ENCODE assay signal across 8 cellular contexts in genomic region chr3:138348950-138349739, GRCh38. TPM values are rescaled to one million over a fixed set of nuclear protein-coding genes. Genes with fewer than 3 reads are reported as not detected.
DNase-seq lines count a peak whose midpoint lies in the region; ATAC-seq and TF ChIP-seq lines count a peak whose summit lies in the region.

No MANE protein-coding gene starts in this region.

- no peaks in the 10 kb centered on the region for H3K27me3 ChIP-seq in mesendoderm (ENCODE audit: insufficient read depth, low read length, poor library complexity)
- H3K27me3 ChIP-seq in upper lobe of right lung, result no peaks in the 10 kb centered on the region

- H3K79me1 ChIP-seq in mesendoderm (ENCODE audit: low read length), result peaks cover 3% of the 10 kb centered on the region

- H3K36me3 ChIP-seq in mesendoderm (ENCODE audit: control insufficient read depth, insufficient read depth, low read length) (no peaks in the 10 kb centered on the region), upper lobe of right lung (no peaks in the 10 kb centered on the region)

- no TSS peak for BruUV-seq in Calu3 (replicated peaks; lab: Mats Ljungman, UMichigan)

- intact Hi-C loops in Calu3 (cut with micrococcal nuclease; ENCODE audit: unreplicated experiment) (loop anchor here (1.0 kb wide), 1 partner anchor 17 kb away; no protein-coding TSS in a partner anchor), upper lobe of right lung (cut with DNase I) (no loop called here)

- DNase-seq in Calu3, result peak; percentile 36
- DNase-seq in NCI-H146 treated with DMSO at 0.1 percent for 48 hours (lab: John Stamatoyannopoulos, UW; ENCODE audit: unreplicated experiment), result peak; percentile 27
- peak; percentile 36 for DNase-seq in choroid plexus epithelial cell (ENCODE audit: low read depth)
- peak; percentile 51 for DNase-seq in mesendoderm
- no peak for DNase-seq in upper lobe of right lung
- DNase-seq in inferior parietal cortex (ENCODE audit: extremely low spot score), result no peak
- no peak for DNase-seq in activated CD4-positive, alpha-beta T cell treated with anti-CD3 and anti-CD28 coated beads for 4 hours

- H3K4me1 Mint-ChIP-seq in Calu3 (ENCODE audit: low read depth, unreplicated experiment), result peaks cover 8% of the 10 kb centered on the region

- no peak overlapping the region for H3K27ac Mint-ChIP-seq in Calu3 (ENCODE audit: unreplicated experiment)

- no peak for ATAC-seq in upper lobe of right lung
- no peak for ATAC-seq in GM21619 (IDR thresholded peaks at IDR 0.05; ENCODE audit: unreplicated experiment)

- peaks cover 21% of the 10 kb centered on the region for H3K36me3 Mint-ChIP-seq in Calu3 (ENCODE audit: insufficient read depth, unreplicated experiment)

- no peaks in the 10 kb centered on the region for H3K9me3 Mint-ChIP-seq in Calu3 (ENCODE audit: low read depth, unreplicated experiment)

- peak overlapping the region; percentile 83 for H3K23ac ChIP-seq in mesendoderm (ENCODE audit: low read length)

- H3K27ac ChIP-seq in mesendoderm (ENCODE audit: low read depth, low read length) (no peak overlapping the region), upper lobe of right lung (peak overlapping the region; percentile 93)

- H2BK120ac ChIP-seq in mesendoderm (ENCODE audit: low read depth, low read length), result peak overlapping the region; percentile 49

- peak overlapping the region; percentile 87 for H3K9ac ChIP-seq in mesendoderm (ENCODE audit: low read length)

- peak overlapping the region; percentile 86 for H3K4me2 ChIP-seq in mesendoderm (ENCODE audit: low read length)

- peaks cover 2% of the 10 kb centered on the region for H3K4me1 ChIP-seq in mesendoderm (ENCODE audit: control insufficient read depth, low read depth, low read length)
- H3K4me1 ChIP-seq in upper lobe of right lung, result peaks cover 23% of the 10 kb centered on the region

- WGBS in mesendoderm (ENCODE audit: extremely low coverage, insufficient coverage, low lambda C conversion rate), result no CpG with 5 or more reads among the region's 28 CpGs

- CTCF ChIA-PET in Calu3 (lab: Charles Lee), result interaction anchor here (0.6 to 1.4 kb wide), 3 partner anchors 65 to 587 kb away, joined by 3 read pairs; no protein-coding TSS in a partner anchor

- H3K4me3 ChIP-seq in choroid plexus epithelial cell (ENCODE audit: low read depth, low read length) (peak overlapping the region; percentile 74), mesendoderm (ENCODE audit: low read length) (peak overlapping the region; percentile 71), upper lobe of right lung (peak overlapping the region; percentile 78)

- H2BK15ac ChIP-seq in mesendoderm (replicated peaks; ENCODE audit: low read depth), result no peak overlapping the region

- TF ChIP-seq CTCF in Calu3 (IDR thresholded peaks at IDR 0.05; ENCODE audit: unreplicated experiment) (no peak), choroid plexus epithelial cell (conservative IDR thresholded peaks at IDR 0.05; ENCODE audit: low read depth, low read length) (no peak), upper lobe of right lung (IDR thresholded peaks at IDR 0.05) (no peak)

- peak overlapping the region; percentile 82 for H3K4me3 Mint-ChIP-seq in Calu3 (ENCODE audit: low read depth, unreplicated experiment)

- H3K4ac ChIP-seq in mesendoderm (ENCODE audit: low read depth, low read length), result peak overlapping the region; percentile 74

- H2BK5ac ChIP-seq in mesendoderm (ENCODE audit: low read length), result no peak overlapping the region

- H3K18ac ChIP-seq in mesendoderm (ENCODE audit: low read length), result peak overlapping the region; percentile 97

- H4K5ac ChIP-seq in mesendoderm (ENCODE audit: low read length), result no peak overlapping the region

- H3K79me2 ChIP-seq in mesendoderm (ENCODE audit: control insufficient read depth, insufficient read depth, low read length), result no peaks in the 10 kb centered on the region

- no peaks in the 10 kb centered on the region for H3K9me3 ChIP-seq in upper lobe of right lung

- no peak overlapping the region for H2AK5ac ChIP-seq in mesendoderm (ENCODE audit: low read length)

- peaks cover 26% of the 10 kb centered on the region for H3K27me3 Mint-ChIP-seq in Calu3 (ENCODE audit: unreplicated experiment)

- peak overlapping the region; percentile 97 for H3K56ac ChIP-seq in mesendoderm (ENCODE audit: low read length)

- H4K8ac ChIP-seq in mesendoderm (ENCODE audit: low read depth, low read length), result no peak overlapping the region

RNA-seq across cellular contexts. Expression of gene MRAS, which starts 0.8 kb away (rescaled TPM):
- total RNA-seq in Calu3 (2022) (12.7 and 13.2 TPM in 2 replicates), upper lobe of right lung (79.4 TPM)
- 9.5 TPM for polyA plus RNA-seq in mesendoderm (2013, experiment 1 of 2)
- polyA plus RNA-seq in mesendoderm (2013, experiment 2 of 2), result 7.3 TPM

RNA-seq across cellular contexts. Expression of gene NME9, which starts 19.5 kb away (rescaled TPM):
- total RNA-seq in Calu3 (2022) (not detected in 2 replicates), upper lobe of right lung (not detected)
- polyA plus RNA-seq in mesendoderm (2013, experiment 1 of 2), result not detected
- 0.04 TPM for polyA plus RNA-seq in mesendoderm (2013, experiment 2 of 2)

Comparison
In these comparisons a context has a peak if more than half of its experiments do, and no peak if none do; other contexts are left out.
1. DNase-seq: peak in Calu3 (single experiment), NCI-H146 treated with DMSO at 0.1 percent for 48 hours (single experiment), choroid plexus epithelial cell (single experiment) and mesendoderm (single experiment); none in upper lobe of right lung (single experiment), inferior parietal cortex (single experiment) and activated CD4-positive, alpha-beta T cell treated with anti-CD3 and anti-CD28 coated beads for 4 hours (0 of 2).
2. Peak in every context shown above with its lines, with median percentiles within 50 percentile points of each other: H3K4me3 ChIP-seq.